Comparison of ENCODE assay signal across 8 cellular contexts in the genomic region with DNA sequence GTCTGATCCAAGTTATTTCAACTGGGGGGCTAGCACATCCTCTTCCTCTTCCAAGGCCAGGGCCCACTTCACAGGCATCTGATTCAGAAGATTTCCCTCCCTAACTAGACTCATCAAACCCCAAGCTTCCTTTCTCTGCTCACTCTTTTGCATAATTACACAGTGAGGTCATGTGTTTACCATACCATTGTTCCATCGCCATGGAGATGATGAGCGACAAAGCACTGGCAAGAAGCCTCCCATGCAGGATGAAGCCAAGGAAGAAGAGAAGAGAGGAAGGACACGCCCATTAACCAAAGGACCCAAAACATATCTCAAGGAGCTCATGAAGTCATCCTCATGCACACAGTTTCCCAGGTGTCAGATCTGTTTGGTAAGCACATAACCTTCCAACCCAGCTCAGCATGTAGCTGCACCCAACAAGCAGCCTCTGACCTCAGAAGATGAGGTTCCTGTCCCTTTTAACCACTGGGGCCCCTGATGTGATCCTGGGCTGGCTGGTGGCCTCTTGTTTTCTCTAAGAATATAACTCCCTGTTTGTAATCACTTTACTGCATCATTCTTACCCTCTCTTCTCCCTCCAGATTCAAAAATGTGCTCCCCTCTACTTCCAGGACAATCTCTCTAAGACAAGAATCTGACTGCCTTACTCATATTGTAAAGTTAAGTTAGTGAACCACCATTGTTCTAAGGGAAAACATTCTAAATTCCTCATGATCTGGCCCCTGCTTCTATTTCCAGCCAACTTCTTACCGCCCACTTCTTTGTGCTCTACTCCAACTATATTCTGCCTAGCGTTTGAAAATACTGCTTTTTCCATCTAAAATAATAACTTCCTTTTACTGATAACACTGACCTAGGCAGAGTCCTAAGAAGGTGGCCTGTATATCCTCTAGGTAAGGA.
DNase-seq lines count a peak whose midpoint lies in the region; ATAC-seq and TF ChIP-seq lines count a peak whose summit lies in the region.

No MANE protein-coding gene starts in this region.

- ATAC-seq in GM19023 (IDR thresholded peaks at IDR 0.05; ENCODE audit: unreplicated experiment) = no peak
- no peak for ATAC-seq in GM21786 (IDR thresholded peaks at IDR 0.05; ENCODE audit: unreplicated experiment)
- no peak for ATAC-seq in GM21528 (IDR thresholded peaks at IDR 0.05; ENCODE audit: low FRiP score, unreplicated experiment)

- no peaks in the 10 kb centered on the region for H3K27me3 ChIP-seq in ascending aorta

- peak overlapping the region; percentile 57 to 60 for H3K27ac ChIP-seq in ascending aorta

- H3K9me3 ChIP-seq in ascending aorta = no peaks in the 10 kb centered on the region

- peak; percentile 85 for DNase-seq in AG09319 (ENCODE audit: extremely low read depth, low read depth)
- peak; percentile 7 for DNase-seq in Jurkat, Clone E6-1 (ENCODE audit: low read depth, low spot score)
- peak in 1 of 2 donors; percentile 84 for DNase-seq in ascending aorta (ENCODE audit: low spot score in 2 of 2)
- DNase-seq in iPS-NIHi7 (ENCODE audit: extremely low spot score) = peak; percentile 69
- no peak for DNase-seq in SKM-1 (lab: John Stamatoyannopoulos, UW; ENCODE audit: unreplicated experiment)

- no peak overlapping the region for H3K4me3 ChIP-seq in Jurkat, Clone E6-1 (ENCODE audit: low read length)
- no peak overlapping the region for H3K4me3 ChIP-seq in ascending aorta

- intact Hi-C loops in ascending aorta (cut with DNase I) = no loop called here

- TF ChIP-seq CTCF in AG09319 (IDR thresholded peaks at IDR 0.05; ENCODE audit: low read depth, low read length) (no peak), ascending aorta (IDR thresholded peaks at IDR 0.05) (no peak)

- H3K36me3 ChIP-seq in ascending aorta = no peaks in the 10 kb centered on the region

- peaks cover 0 to 10% of the 10 kb centered on the region in 2 donors for H3K4me1 ChIP-seq in ascending aorta
